Comparison of ENCODE assay signal across 21 cellular contexts in genomic region chr6:116513224-116513875, GRCh38. TPM values are rescaled to one million over a fixed set of nuclear protein-coding genes. Genes with fewer than 3 reads are reported as not detected.
A peak's percentile ranks its signal among the peaks of the same experiment; 100 is the strongest.
DNase-seq lines count a peak whose midpoint lies in the region; ATAC-seq and TF ChIP-seq lines count a peak whose summit lies in the region.
"Had no signal": no experiment of that assay in that cellular context is flagged by ENCODE, and none has a peak within 500 bp of the region (broad histone marks: within the 10 kb centered on the region; RNA-seq: fewer than 3 reads in every experiment).

No MANE protein-coding gene starts in this region.

- BruUV-seq in IMR-90 (replicated peaks; lab: Mats Ljungman, UMichigan) = no TSS peak

- H3K14ac ChIP-seq in IMR-90 (replicated peaks; ENCODE audit: low read depth, low read length) = peak overlapping the region; percentile 81

- no peak overlapping the region for H4K91ac ChIP-seq in IMR-90 (ENCODE audit: insufficient read depth, low read depth, low read length)

- peaks cover 4% of the 10 kb centered on the region for H3K27me3 Mint-ChIP-seq in neural progenitor cell (ENCODE audit: insufficient read depth, low read depth)

- peaks cover 15% of the 10 kb centered on the region for H3K9me1 ChIP-seq in IMR-90 (ENCODE audit: insufficient read depth, low read length)

- no peak overlapping the region for H2BK5ac ChIP-seq in IMR-90 (ENCODE audit: low read depth, low read length, poor library complexity, severe bottlenecking)

- peak overlapping the region; percentile 80 for H3K4me3 Mint-ChIP-seq in neural progenitor cell

- H3K36me3 Mint-ChIP-seq in neural progenitor cell = peaks cover 15% of the 10 kb centered on the region

- peaks cover 20% of the 10 kb centered on the region for H3K9me3 Mint-ChIP-seq in neural progenitor cell

- intact Hi-C loops in IMR-90 (cut with micrococcal nuclease) = loop anchor here (2.0 to 5.0 kb wide), 3 partner anchors 17 to 143 kb away; partner anchors contain the start of gene DSE

- peaks cover 26 to 46% of the 10 kb centered on the region in 2 experiments for H3K79me1 ChIP-seq in IMR-90 (ENCODE audit: low read depth in 1 of 2, low read length in 2 of 2)

- no peak for TF ChIP-seq CTCF in IMR-90 (conservative IDR thresholded peaks at IDR 0.05; ENCODE audit: low read depth, low read length)
- no peak for TF ChIP-seq CTCF in coronary artery (IDR thresholded peaks at IDR 0.05)
- TF ChIP-seq CTCF in neural progenitor cell (IDR thresholded peaks at IDR 0.05) = no peak

- no peak for DNase-seq in IMR-90
- DNase-seq in coronary artery (ENCODE audit: low spot score) = no peak
- no peak for DNase-seq in neural progenitor cell (ENCODE audit: low spot score)
- no peak for DNase-seq in effector memory CD4-positive, alpha-beta T cell
- DNase-seq: activated CD4-positive, alpha-beta T cell treated with anti-CD3 and anti-CD28 coated beads for 48 hours; activated T-cell treated with anti-CD3 and anti-CD28 coated beads, Interleukin-2, amount 50 U/mL, for 48 hours; DND-41; left lung; NCI-H1048; stimulated activated CD4-positive, alpha-beta T cell treated with anti-CD3 and anti-CD28 coated beads, Interleukin-15, amount 100 ng/mL, for 24 hours had no signal

- ATAC-seq in IMR-90 (ENCODE audit: low read depth) (no peak), GM18502 (IDR thresholded peaks at IDR 0.05; ENCODE audit: poor library complexity, unreplicated experiment) (no peak), HG03039 (IDR thresholded peaks at IDR 0.05; ENCODE audit: unreplicated experiment) (no peak), GM18870 (IDR thresholded peaks at IDR 0.05; ENCODE audit: unreplicated experiment) (no peak)
- ATAC-seq: GM12878, left lung had no signal

- peak overlapping the region; percentile 88 for H3K27ac Mint-ChIP-seq in neural progenitor cell

- POLR2A ChIA-PET in IMR-90 (lab: Charles Lee; ENCODE audit: unreplicated experiment) = interaction anchor here (0.6 kb wide), 1 partner anchor 10 kb away, joined by 4 read pairs; no protein-coding TSS in a partner anchor

- peak overlapping the region; percentile 9; the same call in 1 of the 3 replicates for H2BK15ac ChIP-seq in IMR-90 (ENCODE audit: low read depth, low read length)

- H3K4me1 Mint-ChIP-seq in neural progenitor cell = peaks cover 36% of the 10 kb centered on the region

- TF ChIP-seq POLR2A in IMR-90 (IDR thresholded peaks at IDR 0.05; ENCODE audit: low read depth, low read length) = no peak

- H4K8ac ChIP-seq in IMR-90 (ENCODE audit: low read depth in 2 of 2, low read length in 2 of 2) = no peak overlapping the region

- peak overlapping the region; percentile 81 for H3K4me3 ChIP-seq in ACC112 (ENCODE audit: low read depth, low read length)
- H3K4me3 ChIP-seq in IMR-90 (ENCODE audit: insufficient read depth, low read depth, low read length) = peak overlapping the region; percentile 51
- H3K4me3 ChIP-seq in coronary artery = peak overlapping the region; percentile 72
- no peak overlapping the region for H3K4me3 ChIP-seq in neural progenitor cell
- H3K4me3 ChIP-seq in effector memory CD4-positive, alpha-beta T cell (ENCODE audit: insufficient read depth, low read depth, low read length, poor library complexity, severe bottlenecking) = no peak overlapping the region
- H3K4me3 ChIP-seq: GM12878, HAP-1, PC-9 had no signal

- H3K27ac ChIP-seq in ACC112 (ENCODE audit: low read depth, low read length) (peak overlapping the region; percentile 83), IMR-90 (ENCODE audit: insufficient read depth, low read length) (no peak overlapping the region), coronary artery (peak overlapping the region; percentile 77 to 89), neural progenitor cell (no peak overlapping the region)
- no peak overlapping the region for H3K27ac ChIP-seq in effector memory CD4-positive, alpha-beta T cell (ENCODE audit: insufficient read depth, low read length, poor library complexity, severe bottlenecking)
- H3K27ac ChIP-seq: PC-9 had no signal

- H4K5ac ChIP-seq in IMR-90 (ENCODE audit: low read depth, low read length) = no peak overlapping the region

- peak overlapping the region; percentile 55 for H3K23ac ChIP-seq in IMR-90 (ENCODE audit: low read depth, low read length)

- peaks cover 5% of the 10 kb centered on the region for H3F3A ChIP-seq in neural progenitor cell (ENCODE audit: low read depth)

- H3K9ac ChIP-seq in IMR-90 (ENCODE audit: low read depth, low read length) (peak overlapping the region; percentile 55; the same call in 1 of the 2 replicates), neural progenitor cell (no peak overlapping the region)

- no peaks in the 10 kb centered on the region for H3K27me3 ChIP-seq in ACC112 (ENCODE audit: insufficient read depth, low read length)
- no peaks in the 10 kb centered on the region for H3K27me3 ChIP-seq in IMR-90 (ENCODE audit: control insufficient read depth, insufficient read depth, low read length)
- no peaks in the 10 kb centered on the region for H3K27me3 ChIP-seq in neural progenitor cell
- no peaks in the 10 kb centered on the region for H3K27me3 ChIP-seq in effector memory CD4-positive, alpha-beta T cell (replicated peaks; ENCODE audit: control insufficient read depth, insufficient read depth, low read length, poor library complexity, severe bottlenecking)
- H3K27me3 ChIP-seq: left lung, neutrophil had no signal

- H3K4me1 ChIP-seq in ACC112 (ENCODE audit: control insufficient read depth, insufficient read depth, low read length, unreplicated experiment) = peaks cover 13% of the 10 kb centered on the region
- peaks cover 5% of the 10 kb centered on the region for H3K4me1 ChIP-seq in IMR-90 (ENCODE audit: control insufficient read depth, insufficient read depth, low read length)
- H3K4me1 ChIP-seq in neural progenitor cell = no peaks in the 10 kb centered on the region
- H3K4me1 ChIP-seq in effector memory CD4-positive, alpha-beta T cell (ENCODE audit: control insufficient read depth, insufficient read depth, low read length, poor library complexity, severe bottlenecking) = no peaks in the 10 kb centered on the region

- in situ Hi-C loops in IMR-90 (cut with MboI; ENCODE audit: low sequenced_read_pairs) = no loop called here

- H3K36me3 ChIP-seq in ACC112 (ENCODE audit: insufficient read depth, low read length) (peaks cover 6% of the 10 kb centered on the region; the same call in 1 of the 2 replicates), IMR-90 (ENCODE audit: control insufficient read depth, insufficient read depth, low read length) (peaks cover 3% of the 10 kb centered on the region), neural progenitor cell (no peaks in the 10 kb centered on the region)
- no peaks in the 10 kb centered on the region for H3K36me3 ChIP-seq in effector memory CD4-positive, alpha-beta T cell (ENCODE audit: control insufficient read depth, insufficient read depth, low read length)
- H3K36me3 ChIP-seq: HAP-1, left lung, neutrophil had no signal

- H2BK20ac ChIP-seq in IMR-90 (ENCODE audit: low read depth, low read length) = 0 out of 2 replicates have a peak overlapping the region, but pooled peaks have one; percentile 13

- no peak for TF ChIP-seq RAD21 in IMR-90 (IDR thresholded peaks at IDR 0.05; ENCODE audit: low read length)

- peak overlapping the region; percentile 79; the same call in 1 of the 2 replicates for H2AK5ac ChIP-seq in IMR-90 (ENCODE audit: low read depth, low read length)

- CTCF ChIA-PET in IMR-90 (lab: Yijun Ruan, JAX) = interaction anchor here (0.5 to 2.3 kb wide), 4 partner anchors 9 to 245 kb away, joined by 4 to 8 read pairs (median 6); no protein-coding TSS in a partner anchor

- peak overlapping the region; percentile 41; the same call in 1 of the 2 replicates for H3K4ac ChIP-seq in IMR-90 (ENCODE audit: low read depth, low read length)

- dilution Hi-C loops in IMR-90 (cut with HindIII; ENCODE audit: low sequenced_read_pairs, unreplicated experiment) = no loop called here

- no peak overlapping the region for H3K18ac ChIP-seq in IMR-90 (ENCODE audit: low read depth, low read length)

- no peak overlapping the region for H2BK120ac ChIP-seq in IMR-90 (ENCODE audit: low read depth, low read length)

- no peak overlapping the region for H2AK9ac ChIP-seq in IMR-90 (replicated peaks; ENCODE audit: low read depth, low read length, poor library complexity)

- H2AFZ ChIP-seq in ACC112 (ENCODE audit: low read length, unreplicated experiment) = peak overlapping the region; percentile 99
- no peak overlapping the region for H2AFZ ChIP-seq in IMR-90 (replicated peaks; ENCODE audit: low read length, poor library complexity)
- no peak overlapping the region for H2AFZ ChIP-seq in neural progenitor cell (replicated peaks)
- H2AFZ ChIP-seq: PC-9 had no signal

- H3K79me2 ChIP-seq in ACC112 (ENCODE audit: control insufficient read depth, insufficient read depth, low read length, unreplicated experiment) = peaks cover 31% of the 10 kb centered on the region
- no peaks in the 10 kb centered on the region for H3K79me2 ChIP-seq in neural progenitor cell (ENCODE audit: low read depth)

- H3K4me2 ChIP-seq in IMR-90 (ENCODE audit: low read depth, low read length) (peak overlapping the region; percentile 90), neural progenitor cell (no peak overlapping the region)
- H3K4me2 ChIP-seq: PC-9 had no signal

- H3K56ac ChIP-seq in IMR-90 (ENCODE audit: extremely low read depth, insufficient read depth, low read length) = no peak overlapping the region; the same call in 1 of the 2 replicates

- H3K9me3 ChIP-seq in IMR-90 (ENCODE audit: control insufficient read depth, insufficient read depth, low read length) (no peaks in the 10 kb centered on the region), neural progenitor cell (ENCODE audit: low read depth) (no peaks in the 10 kb centered on the region)
- H3K9me3 ChIP-seq in effector memory CD4-positive, alpha-beta T cell (ENCODE audit: control insufficient read depth, low read length) = no peaks in the 10 kb centered on the region
- H3K9me3 ChIP-seq: HAP-1, neutrophil had no signal

- H4K20me1 ChIP-seq in IMR-90 (ENCODE audit: insufficient read depth, low read length) = no peaks in the 10 kb centered on the region
- no peaks in the 10 kb centered on the region for H4K20me1 ChIP-seq in neural progenitor cell (ENCODE audit: low read depth)

- no CpG with 5 or more reads among the region's 2 CpGs for WGBS in IMR-90 (ENCODE audit: extremely low coverage in 2 of 2, insufficient read length in 1 of 2), 2 experiments

RNA-seq across cellular contexts. Expression of gene CALHM5, which starts 1.9 kb away (rescaled TPM):
- total RNA-seq in IMR-90 (2012; rRNA removed) = 10.6 and 10.8 TPM in 2 replicates
- 2.8 and 3.3 TPM in 2 replicates for polyA plus RNA-seq in IMR-90 (2012; rRNA removed)
- polyA plus RNA-seq in IMR-90 (2012; cell fraction: cytosol; rRNA removed) = 1.1 and 2.0 TPM in 2 replicates
- 0.29 and 1.6 TPM in 2 replicates for polyA plus RNA-seq in IMR-90 (2012; cell fraction: nucleus; rRNA removed; ENCODE audit: low replicate concordance)
- 0.07 and 0.09 TPM in 2 replicates for total RNA-seq in neural progenitor cell (ENCODE audit: low replicate concordance)
- total RNA-seq: GM12878; PC-9; T-helper 2 cell treated with Interferon-gamma antibody and Interleukin-4, amounts not matched to agents 100 ng/mL and 5 ng/mL, for 36 hours had no signal
- polyA plus RNA-seq: GM12878 had no signal

RNA-seq across cellular contexts. Expression of gene TRAPPC3L, which starts 32.1 kb away (rescaled TPM):
- total RNA-seq in IMR-90 (2012; rRNA removed) (under 0.01 TPM in 1 of 2 replicates, not detected in the other), neural progenitor cell (ENCODE audit: low replicate concordance) (not detected in 2 replicates)
- 0.03 TPM in 1 of 2 replicates, not detected in the other for polyA plus RNA-seq in IMR-90 (2012; rRNA removed)
- polyA plus RNA-seq in IMR-90 (2012; cell fraction: cytosol; rRNA removed) = not detected in 2 replicates
- not detected in 2 replicates for polyA plus RNA-seq in IMR-90 (2012; cell fraction: nucleus; rRNA removed; ENCODE audit: low replicate concordance)
- total RNA-seq: GM12878; NCI-H460; PC-9; T-helper 2 cell treated with Interferon-gamma antibody and Interleukin-4, amounts not matched to agents 100 ng/mL and 5 ng/mL, for 36 hours had no signal
- polyA plus RNA-seq: GM12878 had no signal

RNA-seq across cellular contexts. Expression of gene CALHM4, which starts 40.2 kb away (rescaled TPM):
- total RNA-seq in IMR-90 (2012; rRNA removed) (not detected in 2 replicates), neural progenitor cell (ENCODE audit: low replicate concordance) (not detected in 2 replicates)
- 0.07 and 0.11 TPM in 2 replicates for polyA plus RNA-seq in IMR-90 (2012; rRNA removed)
- polyA plus RNA-seq in IMR-90 (2012; cell fraction: cytosol; rRNA removed) = not detected in 2 replicates
- 0.04 and 0.16 TPM in 2 replicates for polyA plus RNA-seq in IMR-90 (2012; cell fraction: nucleus; rRNA removed; ENCODE audit: low replicate concordance)
- total RNA-seq: GM12878; left lung; NCI-H460; PC-9; T-helper 2 cell treated with Interferon-gamma antibody and Interleukin-4, amounts not matched to agents 100 ng/mL and 5 ng/mL, for 36 hours; urinary bladder had no signal
- polyA plus RNA-seq: GM12878, urinary bladder had no signal

RNA-seq across cellular contexts. Expression of gene CALHM6, which starts 52.2 kb away (rescaled TPM):
- 0.72 and 0.83 TPM in 2 replicates for total RNA-seq in IMR-90 (2012; rRNA removed)
- 1.1 and 1.5 TPM in 2 replicates for polyA plus RNA-seq in IMR-90 (2012; rRNA removed)
- polyA plus RNA-seq in IMR-90 (2012; cell fraction: cytosol; rRNA removed) = 1.4 and 1.8 TPM in 2 replicates
- polyA plus RNA-seq in IMR-90 (2012; cell fraction: nucleus; rRNA removed; ENCODE audit: low replicate concordance) = 0.30 and 0.62 TPM in 2 replicates
- 1.3 TPM in 1 of 2 replicates, not detected in the other for total RNA-seq in neural progenitor cell (ENCODE audit: low replicate concordance)
- total RNA-seq: PC-9 had no signal

RNA-seq across cellular contexts. Expression of gene RWDD1, which starts 58.0 kb away (rescaled TPM):
- total RNA-seq in IMR-90 (2012; rRNA removed) (35.8 and 92.8 TPM in 2 replicates), neural progenitor cell (ENCODE audit: low replicate concordance) (28.0 and 43.2 TPM in 2 replicates)
- polyA plus RNA-seq in IMR-90 (2012; rRNA removed) = 22.8 and 23.6 TPM in 2 replicates
- 12.9 and 19.1 TPM in 2 replicates for polyA plus RNA-seq in IMR-90 (2012; cell fraction: cytosol; rRNA removed)
- 4.5 and 6.9 TPM in 2 replicates for polyA plus RNA-seq in IMR-90 (2012; cell fraction: nucleus; rRNA removed; ENCODE audit: low replicate concordance)

Comparison
In these comparisons a context has a peak if more than half of its experiments do, and no peak if none do; other contexts are left out.
1. H3K27ac ChIP-seq: peak in ACC112 (single experiment) and coronary artery (2 of 2); none in IMR-90 (single experiment), neural progenitor cell (single experiment) and effector memory CD4-positive, alpha-beta T cell (single experiment).
2. H3K4me3 ChIP-seq: peak in ACC112 (single experiment), IMR-90 (single experiment) and coronary artery (single experiment); none in neural progenitor cell (single experiment) and effector memory CD4-positive, alpha-beta T cell (single experiment).
3. RNA of gene CALHM5, which starts 1.9 kb away (total RNA-seq): 10.6 to 10.8 TPM in IMR-90; 0.07 to 0.09 TPM in neural progenitor cell; every median in the first group is over 10 times any median in the second.